9 cellular contexts compared by ENCODE assay signal in the genomic region with DNA sequence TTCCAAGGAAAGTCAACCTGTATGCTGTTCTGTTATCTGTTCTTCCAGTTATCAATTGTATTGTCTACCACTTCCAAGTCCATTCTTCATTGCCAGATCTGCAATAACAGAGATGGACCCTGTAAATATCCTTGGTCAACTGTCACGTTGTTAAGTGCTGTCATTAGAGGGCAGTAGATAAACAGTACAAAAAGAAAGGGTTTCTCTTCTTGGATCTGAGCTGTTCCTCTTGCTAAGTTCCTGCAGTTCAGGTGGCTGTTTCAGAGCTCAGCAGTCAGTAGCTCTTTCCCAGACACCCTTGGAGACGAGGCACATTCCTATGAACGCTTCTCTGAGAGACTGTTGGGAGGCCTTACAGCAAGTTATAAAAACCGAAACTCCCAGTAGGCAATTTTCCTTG.
A peak's percentile ranks its signal among the peaks of the same experiment; 100 is the strongest.
DNase-seq lines count a peak whose midpoint lies in the region; ATAC-seq and TF ChIP-seq lines count a peak whose summit lies in the region.
"Had no signal": no experiment of that assay in that cellular context is flagged by ENCODE, and none has a peak within 500 bp of the region (broad histone marks: within the 10 kb centered on the region; RNA-seq: fewer than 3 reads in every experiment).

No MANE protein-coding gene starts in this region.

- no peak overlapping the region for H3K4me3 ChIP-seq in OCI-LY7 (ENCODE audit: low read depth, low read length, poor library complexity, severe bottlenecking)

- no peaks in the 10 kb centered on the region for H3K4me1 ChIP-seq in OCI-LY7 (ENCODE audit: insufficient read depth, low read length, poor library complexity, severe bottlenecking)

- peak; percentile 38; the same call in 1 of the 2 replicates for TF ChIP-seq CTCF in OCI-LY7 (conservative IDR thresholded peaks at IDR 0.05; ENCODE audit: low read length)

- ATAC-seq in Right ventricle myocardium inferior (peak; percentile 65), HG03469 (IDR thresholded peaks at IDR 0.05; ENCODE audit: unreplicated experiment) (no peak)

- CTCF ChIA-PET in OCI-LY7 (lab: Charles Lee; ENCODE audit: unreplicated experiment) = no interaction called here

- no peaks in the 10 kb centered on the region for H4K20me1 ChIP-seq in OCI-LY7 (ENCODE audit: insufficient read depth, low read length)

- no peak overlapping the region for H2AFZ ChIP-seq in OCI-LY7 (ENCODE audit: low read length)

- no peaks in the 10 kb centered on the region for H3K79me2 ChIP-seq in OCI-LY7 (ENCODE audit: insufficient read depth, low read depth, low read length)

- POLR2A ChIA-PET in OCI-LY7 (lab: Charles Lee) = no interaction called here

- no peaks in the 10 kb centered on the region for H3K36me3 ChIP-seq in OCI-LY7 (ENCODE audit: insufficient read depth, low read length)

- H3K9me3 ChIP-seq in OCI-LY7 (ENCODE audit: low read length) = no peaks in the 10 kb centered on the region

- no peak for DNase-seq in Right ventricle myocardium inferior (ENCODE audit: missing footprints)
- no peak for DNase-seq in cardiac septum (ENCODE audit: low spot score)
- no peak for DNase-seq in OCI-LY7 (ENCODE audit: low spot score)
- DNase-seq in globus pallidus (ENCODE audit: low spot score) = peak; percentile 8
- DNase-seq in NCI-H1694 treated with DMSO at 0.1 percent for 48 hours (lab: John Stamatoyannopoulos, UW) = no peak
- no peak for DNase-seq in activated T-cell treated with anti-CD3 and anti-CD28 coated beads for 4 hours
- DNase-seq in GOT3 (lab: John Stamatoyannopoulos, UW) = no peak
- DNase-seq: NCI-H226 had no signal

- BruUV-seq in OCI-LY7 (replicated peaks; lab: Mats Ljungman, UMichigan) = no TSS peak

- intact Hi-C loops in Right ventricle myocardium inferior (cut with DNase I) (loop anchor here (5.0 to 10.0 kb wide), 2 partner anchors 392 to 914 kb away; no protein-coding TSS in a partner anchor), cardiac septum (cut with DNase I) (loop anchor here (5.0 kb wide), 1 partner anchor 907 kb away; no protein-coding TSS in a partner anchor), OCI-LY7 (cut with micrococcal nuclease; ENCODE audit: unreplicated experiment) (no loop called here)

- H3K27ac ChIP-seq in OCI-LY7 (ENCODE audit: low read depth, low read length, poor library complexity, severe bottlenecking) = no peak overlapping the region

- no peak overlapping the region for H3K4me2 ChIP-seq in OCI-LY7 (ENCODE audit: low read length)

- no peaks in the 10 kb centered on the region for H3K9me2 ChIP-seq in OCI-LY7 (ENCODE audit: insufficient read depth, low read length)
